ENCODE assay signal across 22 cellular contexts in genomic region chr9:117739620-117740347, GRCh38.
"Had no signal": no experiment of that assay in that cellular context is flagged by ENCODE, and none has a peak within 500 bp of the region (broad histone marks: within the 10 kb centered on the region; RNA-seq: fewer than 3 reads in every experiment).

No MANE protein-coding gene starts in this region.

- H3K36me3 Mint-ChIP-seq: naive thymus-derived CD8-positive, alpha-beta T cell; stimulated activated effector memory CD8-positive, alpha-beta T cell treated with anti-CD3 and anti-CD28 coated beads, Interleukin-12 subunit alpha, Interleukin-12 subunit beta, amount 100 ng/mL, for 72 hours; type B pancreatic cell had no signal

- H3K27ac ChIP-seq: coronary artery, heart left ventricle, parathyroid adenoma, prostate gland, right lobe of liver, suprapubic skin, thyroid gland had no signal

- H3K9ac ChIP-seq: parathyroid adenoma had no signal

- H3K36me3 ChIP-seq: heart left ventricle, prostate gland, right lobe of liver, suprapubic skin, thyroid gland had no signal

- H3K27me3 ChIP-seq: dorsolateral prefrontal cortex, right lobe of liver, thyroid gland had no signal

- H3K79me2 ChIP-seq: parathyroid adenoma had no signal

- H3K9me3 Mint-ChIP-seq: neural crest cell; stimulated activated effector memory CD8-positive, alpha-beta T cell treated with anti-CD3 and anti-CD28 coated beads, Interleukin-12 subunit alpha, Interleukin-12 subunit beta, amount 100 ng/mL, for 72 hours; type B pancreatic cell had no signal

- H3K4me1 Mint-ChIP-seq: neural crest cell; stimulated activated effector memory CD8-positive, alpha-beta T cell treated with anti-CD3 and anti-CD28 coated beads, Interleukin-12 subunit alpha, Interleukin-12 subunit beta, amount 100 ng/mL, for 72 hours had no signal

- H3K4me3 Mint-ChIP-seq: naive thymus-derived CD8-positive, alpha-beta T cell; neural crest cell; stimulated activated effector memory CD8-positive, alpha-beta T cell treated with anti-CD3 and anti-CD28 coated beads, Interleukin-12 subunit alpha, Interleukin-12 subunit beta, amount 100 ng/mL, for 72 hours; type B pancreatic cell had no signal

- H2AFZ ChIP-seq: parathyroid adenoma had no signal

- H3K4me1 ChIP-seq: parathyroid adenoma, prostate gland, right lobe of liver, suprapubic skin, thyroid gland had no signal

- H3K4me3 ChIP-seq: coronary artery, dorsolateral prefrontal cortex, heart left ventricle, lung, prostate gland, right lobe of liver, suprapubic skin, thyroid gland had no signal

- H3K27ac Mint-ChIP-seq: naive thymus-derived CD8-positive, alpha-beta T cell; stimulated activated effector memory CD8-positive, alpha-beta T cell treated with anti-CD3 and anti-CD28 coated beads, Interleukin-12 subunit alpha, Interleukin-12 subunit beta, amount 100 ng/mL, for 72 hours; type B pancreatic cell had no signal

- ATAC-seq: heart left ventricle; left colon; left ventricle myocardium superior; naive thymus-derived CD8-positive, alpha-beta T cell; right lobe of liver; stimulated activated effector memory CD8-positive, alpha-beta T cell treated with anti-CD3 and anti-CD28 coated beads, Interleukin-12 subunit alpha, Interleukin-12 subunit beta, amount 100 ng/mL, for 72 hours; stimulated activated naive CD8-positive, alpha-beta T cell treated with anti-CD3 and anti-CD28 coated beads, Interleukin-15, Interleukin-2, amounts not matched to agents 100 U/mL and 50 U/mL, for 24 hours had no signal

- DNase-seq: dorsolateral prefrontal cortex; effector CD8-positive, alpha-beta T cell; foreskin melanocyte; heart left ventricle; hippocampal formation; left colon; left ventricle myocardium superior; naive thymus-derived CD8-positive, alpha-beta T cell; occipital lobe; right lobe of liver; stimulated activated CD4-positive, alpha-beta T cell treated with anti-CD3 and anti-CD28 coated beads, Interleukin-4, amount 100 ng/mL, for 1 hour; stimulated activated CD8-positive, alpha-beta memory T cell treated with anti-CD3 and anti-CD28 coated beads, Interleukin-4, amount 100 ng/mL, for 48 hours; stimulated activated naive CD8-positive, alpha-beta T cell treated with anti-CD3 and anti-CD28 coated beads, Interleukin-15, Interleukin-2, amounts not matched to agents 100 U/mL and 50 U/mL, for 24 hours; thyroid gland had no signal

- H3K9me3 ChIP-seq: heart left ventricle, prostate gland, right lobe of liver, suprapubic skin, thyroid gland had no signal
